In the genomic region with DNA sequence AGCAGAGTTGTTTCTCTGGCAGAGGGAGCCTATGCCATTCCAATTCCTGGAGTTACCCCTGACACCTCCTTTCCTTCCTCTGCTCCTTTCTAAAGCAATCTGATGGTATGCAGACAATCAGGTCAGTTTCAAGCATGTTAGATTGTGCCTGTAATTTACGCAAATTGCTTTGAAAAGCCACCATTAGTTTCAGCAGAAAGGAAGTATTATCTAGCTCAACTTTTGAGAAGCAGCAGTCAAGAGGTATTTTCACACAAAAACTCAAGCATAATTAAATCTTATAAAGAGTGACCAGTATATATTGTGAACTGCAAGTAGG, we compare ENCODE assay signal across 3 cellular contexts.
TF ChIP-seq lines count a peak whose summit lies in the region.

No MANE protein-coding gene starts in this region.

TF ChIP-seq in SK-N-SH, 30 proteins besides CTCF, POLR2A, EP300 and RAD21 (continued from another document):
- TF ChIP-seq ZBTB33 (IDR thresholded peaks at IDR 0.05; ENCODE audit: borderline replicate concordance, low read depth) (no peak), IRF3 (IDR thresholded peaks at IDR 0.05; ENCODE audit: low read depth, low read length) (no peak), REST (IDR thresholded peaks at IDR 0.05; ENCODE audit: low read depth, low read length) (no peak), RCOR1 (IDR thresholded peaks at IDR 0.05; ENCODE audit: low read length) (no peak), MEF2A (IDR thresholded peaks at IDR 0.05; ENCODE audit: borderline replicate concordance, low read depth) (no peak)

TF ChIP-seq in SK-N-SH treated with all-trans-retinoic acid at 6 μM for 48 hours, 23 proteins besides CTCF, POLR2A, EP300 and RAD21 (continued from another document):
- TF ChIP-seq, protein P1, sequence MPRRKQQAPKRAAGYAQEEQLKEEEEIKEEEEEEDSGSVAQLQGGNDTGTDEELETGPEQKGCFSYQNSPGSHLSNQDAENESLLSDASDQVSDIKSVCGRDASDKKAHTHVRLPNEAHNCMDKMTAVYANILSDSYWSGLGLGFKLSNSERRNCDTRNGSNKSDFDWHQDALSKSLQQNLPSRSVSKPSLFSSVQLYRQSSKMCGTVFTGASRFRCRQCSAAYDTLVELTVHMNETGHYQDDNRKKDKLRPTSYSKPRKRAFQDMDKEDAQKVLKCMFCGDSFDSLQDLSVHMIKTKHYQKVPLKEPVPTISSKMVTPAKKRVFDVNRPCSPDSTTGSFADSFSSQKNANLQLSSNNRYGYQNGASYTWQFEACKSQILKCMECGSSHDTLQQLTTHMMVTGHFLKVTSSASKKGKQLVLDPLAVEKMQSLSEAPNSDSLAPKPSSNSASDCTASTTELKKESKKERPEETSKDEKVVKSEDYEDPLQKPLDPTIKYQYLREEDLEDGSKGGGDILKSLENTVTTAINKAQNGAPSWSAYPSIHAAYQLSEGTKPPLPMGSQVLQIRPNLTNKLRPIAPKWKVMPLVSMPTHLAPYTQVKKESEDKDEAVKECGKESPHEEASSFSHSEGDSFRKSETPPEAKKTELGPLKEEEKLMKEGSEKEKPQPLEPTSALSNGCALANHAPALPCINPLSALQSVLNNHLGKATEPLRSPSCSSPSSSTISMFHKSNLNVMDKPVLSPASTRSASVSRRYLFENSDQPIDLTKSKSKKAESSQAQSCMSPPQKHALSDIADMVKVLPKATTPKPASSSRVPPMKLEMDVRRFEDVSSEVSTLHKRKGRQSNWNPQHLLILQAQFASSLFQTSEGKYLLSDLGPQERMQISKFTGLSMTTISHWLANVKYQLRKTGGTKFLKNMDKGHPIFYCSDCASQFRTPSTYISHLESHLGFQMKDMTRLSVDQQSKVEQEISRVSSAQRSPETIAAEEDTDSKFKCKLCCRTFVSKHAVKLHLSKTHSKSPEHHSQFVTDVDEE (CRISPR knock-in tag; IDR thresholded peaks at IDR 0.05): no peak
- TF ChIP-seq, protein P2, sequence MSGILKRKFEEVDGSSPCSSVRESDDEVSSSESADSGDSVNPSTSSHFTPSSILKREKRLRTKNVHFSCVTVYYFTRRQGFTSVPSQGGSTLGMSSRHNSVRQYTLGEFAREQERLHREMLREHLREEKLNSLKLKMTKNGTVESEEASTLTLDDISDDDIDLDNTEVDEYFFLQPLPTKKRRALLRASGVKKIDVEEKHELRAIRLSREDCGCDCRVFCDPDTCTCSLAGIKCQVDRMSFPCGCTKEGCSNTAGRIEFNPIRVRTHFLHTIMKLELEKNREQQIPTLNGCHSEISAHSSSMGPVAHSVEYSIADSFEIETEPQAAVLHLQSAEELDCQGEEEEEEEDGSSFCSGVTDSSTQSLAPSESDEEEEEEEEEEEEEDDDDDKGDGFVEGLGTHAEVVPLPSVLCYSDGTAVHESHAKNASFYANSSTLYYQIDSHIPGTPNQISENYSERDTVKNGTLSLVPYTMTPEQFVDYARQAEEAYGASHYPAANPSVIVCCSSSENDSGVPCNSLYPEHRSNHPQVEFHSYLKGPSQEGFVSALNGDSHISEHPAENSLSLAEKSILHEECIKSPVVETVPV (CRISPR knock-in tag; IDR thresholded peaks at IDR 0.05): no peak
- no peak for TF ChIP-seq BACH2 (CRISPR knock-in tag; IDR thresholded peaks at IDR 0.05; ENCODE audit: borderline replicate concordance)
- TF ChIP-seq POU6F1 (CRISPR knock-in tag; IDR thresholded peaks at IDR 0.05; ENCODE audit: borderline replicate concordance, low read depth): no peak
- no peak for TF ChIP-seq ZNF70 (CRISPR knock-in tag; IDR thresholded peaks at IDR 0.05)
- no peak for TF ChIP-seq PATZ1 (CRISPR knock-in tag; IDR thresholded peaks at IDR 0.05; ENCODE audit: borderline replicate concordance)

TF ChIP-seq in neural cell, 6 proteins besides CTCF, POLR2A, EP300 and RAD21 (continued from another document):
- TF ChIP-seq REST (IDR thresholded peaks at IDR 0.05; ENCODE audit: borderline replicate concordance) (no peak), POLR2AphosphoS5 (IDR thresholded peaks at IDR 0.05) (no peak), EZH2 (IDR thresholded peaks at IDR 0.05; ENCODE audit: borderline replicate concordance, insufficient read depth, low read length, poor library complexity, severe bottlenecking) (no peak)
TF ChIP-seq in neural cell: peak in this region for 0.
